In genomic region chr5:172716796-172717313, GRCh38 we compare ENCODE assay signal across 8 cellular contexts. TPM values are rescaled to one million over a fixed set of nuclear protein-coding genes. Genes with fewer than 3 reads are reported as not detected.
DNase-seq lines count a peak whose midpoint lies in the region; ATAC-seq, FAIRE-seq and TF ChIP-seq lines count a peak whose summit lies in the region.

No MANE protein-coding gene starts in this region.

- no peaks in the 10 kb centered on the region for H3K36me3 ChIP-seq in GM06990 (ENCODE audit: control insufficient read depth, insufficient read depth, low read length)

- FAIRE-seq in frontal cortex (lab: Jason Lieb, UNC) = no peak

- TF ChIP-seq CTCF in GM06990 (IDR thresholded peaks at IDR 0.05; ENCODE audit: insufficient read depth, low read length, poor library complexity, severe bottlenecking) (peak; percentile 88), omental fat pad (IDR thresholded peaks at IDR 0.05) (peak in 2 of 3 donors; percentile 20 to 87)

- H3K4me3 ChIP-seq in GM06990 (replicated peaks; ENCODE audit: low read depth, low read length) = no peak overlapping the region

- H3K27ac ChIP-seq in substantia nigra (ENCODE audit: low read depth, low read length, poor library complexity, severe bottlenecking) = peak overlapping the region; percentile 30

- DNase-seq in GM06990 (ENCODE audit: extremely low read depth, insufficient read length) (peak; percentile 69), KBM-7 (peak; percentile 88), SHP77 (lab: John Stamatoyannopoulos, UW) (peak; percentile 72 to 73), activated gamma-delta T cell (lab: John Stamatoyannopoulos, UW) (peak; percentile 23), frontal cortex (ENCODE audit: low spot score in 2 of 2) (peak; percentile 49 to 79), omental fat pad (ENCODE audit: low spot score) (peak; percentile 69), substantia nigra (lab: John Stamatoyannopoulos, UW) (peak in 46 of 49 donors; percentile 24 to 86 (median 70))

- in situ Hi-C loops in KBM-7 (cut with MboI; ENCODE audit: low pct_unique_long_range_greater_than_20kb, low sequenced_read_pairs) = loop anchor here (25.0 kb wide), 1 partner anchor 570 kb away; no protein-coding TSS in a partner anchor

- ATAC-seq in omental fat pad (ENCODE audit: low FRiP score) (peak; percentile 25), HG03159 (IDR thresholded peaks at IDR 0.05; ENCODE audit: unreplicated experiment) (no peak)

- no peaks in the 10 kb centered on the region for H3K27me3 ChIP-seq in GM06990 (replicated peaks; ENCODE audit: control insufficient read depth, insufficient read depth, low read length)

RNA-seq across cellular contexts. Expression of gene DUSP1, which starts 54.1 kb away (rescaled TPM):
- total RNA-seq in frontal cortex (32.2 TPM), omental fat pad (1,000 to 10,000 TPM; 1,645 to 2,968 (median 1,824) TPM)

Comparison
In these comparisons a context has a peak if more than half of its experiments do, and no peak if none do; other contexts are left out.
1. DNase-seq: peak in every context shown above with its lines; median percentile 88 in KBM-7; 72 in SHP77; 70 in substantia nigra; 69 in GM06990; 69 in omental fat pad; 64 in frontal cortex; 23 in activated gamma-delta T cell.
2. RNA of gene DUSP1, which starts 54.1 kb away (total RNA-seq): 1,645 to 2,968 TPM in omental fat pad; 32.2 TPM in frontal cortex (single experiment); every median in the first group is over 10 times any median in the second.